In the genomic region with DNA sequence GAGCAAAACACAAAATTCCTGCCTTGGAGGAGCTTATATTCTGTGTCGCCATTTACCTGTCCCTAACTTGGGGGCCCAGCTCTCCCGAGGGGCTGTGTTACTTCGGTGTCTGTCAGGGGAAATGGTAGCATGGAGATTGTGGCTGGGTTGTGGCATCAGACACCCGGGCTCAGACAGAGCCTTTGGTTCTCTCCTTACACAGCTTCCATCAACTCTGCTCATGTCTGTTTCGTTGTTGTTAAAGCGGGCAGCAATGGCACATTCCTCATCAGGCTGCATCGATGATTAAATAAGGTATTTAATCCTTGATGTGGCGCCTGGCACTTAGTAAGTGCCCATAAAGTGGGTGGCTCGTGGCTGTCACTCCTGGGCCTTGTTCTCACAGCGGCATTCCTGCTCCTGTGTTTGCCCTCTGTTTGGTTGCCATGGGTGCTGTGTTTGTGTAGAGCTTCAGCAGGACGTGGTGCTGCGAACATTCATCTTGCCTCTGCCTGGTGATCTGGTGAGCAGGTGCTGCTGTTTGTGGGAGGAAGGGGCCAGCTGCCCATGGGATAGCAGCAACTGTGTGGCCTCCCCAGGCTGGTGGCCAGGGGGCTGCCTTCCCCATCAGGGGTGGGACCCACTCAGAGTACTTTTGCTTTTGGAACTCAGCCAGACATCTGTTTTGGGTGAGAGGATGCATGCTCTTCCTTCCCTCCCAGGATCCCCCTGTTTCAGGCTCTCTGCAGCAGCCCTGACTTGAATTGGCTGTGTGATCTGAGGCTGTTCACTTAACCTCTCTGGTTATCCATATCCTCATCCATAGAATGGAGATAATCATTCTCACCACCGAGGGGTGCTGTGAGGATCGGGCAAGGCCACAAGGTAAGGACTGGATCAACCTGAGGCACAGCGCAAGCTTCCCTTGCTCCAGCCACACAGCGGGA, we compare ENCODE assay signal across 1 cellular context.
TF ChIP-seq lines count a peak whose summit lies in the region.

No MANE protein-coding gene starts in this region.

TF ChIP-seq in SK-N-SH, 30 proteins besides CTCF, POLR2A, EP300 and RAD21 (continued from another document):
- TF ChIP-seq EZH2phosphoT487 (IDR thresholded peaks at IDR 0.05; ENCODE audit: borderline replicate concordance, low read depth) (no peak), NRF1 (IDR thresholded peaks at IDR 0.05; ENCODE audit: low read depth, low read length) (no peak), GABPA (IDR thresholded peaks at IDR 0.05; ENCODE audit: low read depth) (no peak), MEF2A (IDR thresholded peaks at IDR 0.05; ENCODE audit: borderline replicate concordance, low read depth) (no peak), GATA2 (CRISPR knock-in tag; IDR thresholded peaks at IDR 0.05) (peak; percentile 37; the same call in 1 of the 2 replicates), FOXM1 (IDR thresholded peaks at IDR 0.05; ENCODE audit: low read depth) (no peak), MAX (IDR thresholded peaks at IDR 0.05; ENCODE audit: low read depth) (no peak), FOXJ3 (CRISPR knock-in tag; IDR thresholded peaks at IDR 0.05) (peak; percentile 92; the same call in 1 of the 2 replicates), SIN3A (IDR thresholded peaks at IDR 0.05; ENCODE audit: borderline replicate concordance, low read depth, low read length) (no peak), RXRA (IDR thresholded peaks at IDR 0.05; ENCODE audit: borderline replicate concordance, low read depth) (no peak), JUND (IDR thresholded peaks at IDR 0.05) (no peak), RFX5 (IDR thresholded peaks at IDR 0.05; ENCODE audit: low read length) (no peak), MXI1 (IDR thresholded peaks at IDR 0.05; ENCODE audit: low read depth, low read length) (peak; percentile 76; the same call in 1 of the 2 replicates), TAF1 (IDR thresholded peaks at IDR 0.05; ENCODE audit: borderline replicate concordance, low read depth, low read length) (no peak), TCF12 (IDR thresholded peaks at IDR 0.05) (peak; percentile 70), NFIC (IDR thresholded peaks at IDR 0.05; ENCODE audit: borderline replicate concordance) (no peak; the same call in 1 of the 2 replicates), ELF1 (IDR thresholded peaks at IDR 0.05) (no peak), POLR2AphosphoS5 (IDR thresholded peaks at IDR 0.05; ENCODE audit: low read depth, low read length) (no peak), CHD2 (IDR thresholded peaks at IDR 0.05; ENCODE audit: low read length, partially characterized antibody) (peak; percentile 64), FOSL2 (IDR thresholded peaks at IDR 0.05; ENCODE audit: borderline replicate concordance, low read depth) (no peak), YY1 (IDR thresholded peaks at IDR 0.05; ENCODE audit: low read depth) (no peak), TEAD4 (IDR thresholded peaks at IDR 0.05; ENCODE audit: borderline replicate concordance, insufficient read depth) (no peak)
- TF ChIP-seq, protein P1, sequence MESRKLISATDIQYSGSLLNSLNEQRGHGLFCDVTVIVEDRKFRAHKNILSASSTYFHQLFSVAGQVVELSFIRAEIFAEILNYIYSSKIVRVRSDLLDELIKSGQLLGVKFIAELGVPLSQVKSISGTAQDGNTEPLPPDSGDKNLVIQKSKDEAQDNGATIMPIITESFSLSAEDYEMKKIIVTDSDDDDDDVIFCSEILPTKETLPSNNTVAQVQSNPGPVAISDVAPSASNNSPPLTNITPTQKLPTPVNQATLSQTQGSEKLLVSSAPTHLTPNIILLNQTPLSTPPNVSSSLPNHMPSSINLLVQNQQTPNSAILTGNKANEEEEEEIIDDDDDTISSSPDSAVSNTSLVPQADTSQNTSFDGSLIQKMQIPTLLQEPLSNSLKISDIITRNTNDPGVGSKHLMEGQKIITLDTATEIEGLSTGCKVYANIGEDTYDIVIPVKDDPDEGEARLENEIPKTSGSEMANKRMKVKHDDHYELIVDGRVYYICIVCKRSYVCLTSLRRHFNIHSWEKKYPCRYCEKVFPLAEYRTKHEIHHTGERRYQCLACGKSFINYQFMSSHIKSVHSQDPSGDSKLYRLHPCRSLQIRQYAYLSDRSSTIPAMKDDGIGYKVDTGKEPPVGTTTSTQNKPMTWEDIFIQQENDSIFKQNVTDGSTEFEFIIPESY (IDR thresholded peaks at IDR 0.05; ENCODE audit: borderline replicate concordance, low read depth) = no peak
- TF ChIP-seq, protein P2, sequence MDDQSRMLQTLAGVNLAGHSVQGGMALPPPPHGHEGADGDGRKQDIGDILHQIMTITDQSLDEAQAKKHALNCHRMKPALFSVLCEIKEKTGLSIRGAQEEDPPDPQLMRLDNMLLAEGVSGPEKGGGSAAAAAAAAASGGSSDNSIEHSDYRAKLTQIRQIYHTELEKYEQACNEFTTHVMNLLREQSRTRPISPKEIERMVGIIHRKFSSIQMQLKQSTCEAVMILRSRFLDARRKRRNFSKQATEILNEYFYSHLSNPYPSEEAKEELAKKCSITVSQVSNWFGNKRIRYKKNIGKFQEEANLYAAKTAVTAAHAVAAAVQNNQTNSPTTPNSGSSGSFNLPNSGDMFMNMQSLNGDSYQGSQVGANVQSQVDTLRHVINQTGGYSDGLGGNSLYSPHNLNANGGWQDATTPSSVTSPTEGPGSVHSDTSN (IDR thresholded peaks at IDR 0.05) = no peak
- TF ChIP-seq, protein P3, sequence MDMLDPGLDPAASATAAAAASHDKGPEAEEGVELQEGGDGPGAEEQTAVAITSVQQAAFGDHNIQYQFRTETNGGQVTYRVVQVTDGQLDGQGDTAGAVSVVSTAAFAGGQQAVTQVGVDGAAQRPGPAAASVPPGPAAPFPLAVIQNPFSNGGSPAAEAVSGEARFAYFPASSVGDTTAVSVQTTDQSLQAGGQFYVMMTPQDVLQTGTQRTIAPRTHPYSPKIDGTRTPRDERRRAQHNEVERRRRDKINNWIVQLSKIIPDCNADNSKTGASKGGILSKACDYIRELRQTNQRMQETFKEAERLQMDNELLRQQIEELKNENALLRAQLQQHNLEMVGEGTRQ (IDR thresholded peaks at IDR 0.05; ENCODE audit: borderline replicate concordance, low read depth, low read length) = no peak
- TF ChIP-seq, protein P4, sequence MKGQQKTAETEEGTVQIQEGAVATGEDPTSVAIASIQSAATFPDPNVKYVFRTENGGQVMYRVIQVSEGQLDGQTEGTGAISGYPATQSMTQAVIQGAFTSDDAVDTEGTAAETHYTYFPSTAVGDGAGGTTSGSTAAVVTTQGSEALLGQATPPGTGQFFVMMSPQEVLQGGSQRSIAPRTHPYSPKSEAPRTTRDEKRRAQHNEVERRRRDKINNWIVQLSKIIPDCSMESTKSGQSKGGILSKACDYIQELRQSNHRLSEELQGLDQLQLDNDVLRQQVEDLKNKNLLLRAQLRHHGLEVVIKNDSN (IDR thresholded peaks at IDR 0.05; ENCODE audit: borderline replicate concordance, low read depth) = no peak
